Comparison of ENCODE assay signal across 22 cellular contexts in genomic region chr11:28728666-28729065, GRCh38.
DNase-seq lines count a peak whose midpoint lies in the region; ATAC-seq, FAIRE-seq and TF ChIP-seq lines count a peak whose summit lies in the region.
"Had no signal": no experiment of that assay in that cellular context is flagged by ENCODE, and none has a peak within 500 bp of the region (broad histone marks: within the 10 kb centered on the region; RNA-seq: fewer than 3 reads in every experiment).

No MANE protein-coding gene starts in this region.

- no peak overlapping the region for H2AFZ ChIP-seq in HepG2 (ENCODE audit: low read length)

- H3K27ac ChIP-seq in right lobe of liver (no peak overlapping the region), HepG2 (ENCODE audit: extremely low read length, insufficient read depth, low read length) (no peak overlapping the region)
- H3K27ac ChIP-seq in CD8-positive, alpha-beta T cell (ENCODE audit: low read depth, low read length) = no peak overlapping the region
- H3K27ac ChIP-seq: BLaER1 had no signal

- no peak for TF ChIP-seq CTCF in right lobe of liver (IDR thresholded peaks at IDR 0.05)
- TF ChIP-seq CTCF in HepG2 (CRISPR knock-in tag; IDR thresholded peaks at IDR 0.05) = no peak
- TF ChIP-seq CTCF in CD8-positive, alpha-beta T cell (IDR thresholded peaks at IDR 0.05) = no peak

- POLR2A ChIA-PET in HepG2 (lab: Yijun Ruan, JAX) = no interaction called here
- POLR2A ChIA-PET in CD8-positive, alpha-beta T cell (lab: Charles Lee) = no interaction called here

- DNase-seq in right lobe of liver (no peak), HepG2 (ENCODE audit: low spot score) (no peak), left lobe of liver (ENCODE audit: low spot score) (no peak), hypothalamus (lab: John Stamatoyannopoulos, UW) (no peak)
- DNase-seq in CD8-positive, alpha-beta T cell = no peak
- DNase-seq: 8988T; ACHN; BE2C; C1 segment of cervical spinal cord; Caco-2; Calu3; CD4-positive, CD25-positive, alpha-beta regulatory T cell; DMS79 treated with DMSO at 0.1 percent for 48 hours; GF-D8 had no signal

- CTCF ChIA-PET in HepG2 (lab: Yijun Ruan, JAX; ENCODE audit: low intra/inter-chr PET ratio, low total read pairs) = no interaction called here
- CTCF ChIA-PET in CD8-positive, alpha-beta T cell (lab: Charles Lee) = no interaction called here

- H4K20me1 ChIP-seq in HepG2 (ENCODE audit: insufficient read depth, low read length) = no peaks in the 10 kb centered on the region
- H4K20me1 ChIP-seq: BLaER1 had no signal

- H3K36me3 ChIP-seq in right lobe of liver (no peaks in the 10 kb centered on the region), HepG2 (replicated peaks in 1 of 2; ENCODE audit: control insufficient read depth in 1 of 2, insufficient read depth in 2 of 2, low read length in 2 of 2) (no peaks in the 10 kb centered on the region)
- H3K36me3 ChIP-seq in CD8-positive, alpha-beta T cell (ENCODE audit: insufficient read depth, low read length) = no peaks in the 10 kb centered on the region
- H3K36me3 ChIP-seq: BE2C, BLaER1 had no signal

- H3K9ac ChIP-seq in HepG2 (ENCODE audit: insufficient read depth, low read depth, low read length) = no peak overlapping the region
- H3K9ac ChIP-seq: BLaER1 had no signal

- BruUV-seq in HepG2 (replicated peaks; lab: Mats Ljungman, UMichigan) = no TSS peak

- intact Hi-C loops in right lobe of liver (cut with DNase I) = no loop called here
- intact Hi-C loops in HepG2 (cut with micrococcal nuclease; ENCODE audit: unreplicated experiment) = no loop called here
- intact Hi-C loops in CD8-positive, alpha-beta T cell (cut with DNase I, micrococcal nuclease) = no loop called here

- H3K4me3 ChIP-seq in right lobe of liver (no peak overlapping the region), HepG2 (replicated peaks in 1 of 3; ENCODE audit: insufficient read depth in 1 of 3, low read depth in 2 of 3, low read length in 3 of 3) (no peak overlapping the region)
- H3K4me3 ChIP-seq in CD8-positive, alpha-beta T cell (ENCODE audit: low read depth, low read length) = no peak overlapping the region
- H3K4me3 ChIP-seq: BLaER1 had no signal

- no peaks in the 10 kb centered on the region for H3K36me3 Mint-ChIP-seq in CD8-positive, alpha-beta T cell
- H3K36me3 Mint-ChIP-seq: CD14-positive monocyte; CD4-positive, alpha-beta memory T cell; CD4-positive, CD25-positive, alpha-beta regulatory T cell had no signal

- H3K27ac Mint-ChIP-seq in CD8-positive, alpha-beta T cell = no peak overlapping the region
- H3K27ac Mint-ChIP-seq: CD4-positive, alpha-beta memory T cell; CD4-positive, CD25-positive, alpha-beta regulatory T cell had no signal

- in situ Hi-C loops in HepG2 (cut with HindIII; ENCODE audit: extremely low pct_ligation_motif_present, low pct_unique_long_range_greater_than_20kb) = no loop called here

- H3K9me3 ChIP-seq in right lobe of liver (no peaks in the 10 kb centered on the region), HepG2 (ENCODE audit: low read length) (no peaks in the 10 kb centered on the region)
- no peaks in the 10 kb centered on the region for H3K9me3 ChIP-seq in CD8-positive, alpha-beta T cell (ENCODE audit: low read length)
- H3K9me3 ChIP-seq: BE2C, BLaER1, Caco-2 had no signal

- TF ChIP-seq EP300 in HepG2 (IDR thresholded peaks at IDR 0.05; ENCODE audit: low read depth in 2 of 2, low read length in 2 of 2) (no peak), HepG2 (CRISPR knock-in tag; IDR thresholded peaks at IDR 0.05; ENCODE audit: borderline replicate concordance) (no peak)

- no peak for FAIRE-seq in HepG2 (lab: Jason Lieb, UNC)
- FAIRE-seq: A204.1, D721Med, G401.6, GM12891, GM19239 had no signal

- TF ChIP-seq RAD21 in HepG2 (CRISPR knock-in tag; IDR thresholded peaks at IDR 0.05) = no peak

- H3K4me1 ChIP-seq in right lobe of liver (peaks cover 0 to 4% (median 0%) of the 10 kb centered on the region in 4 donors), HepG2 (ENCODE audit: insufficient read depth, low read length) (no peaks in the 10 kb centered on the region)
- H3K4me1 ChIP-seq in CD8-positive, alpha-beta T cell (ENCODE audit: insufficient read depth, low read length) = no peaks in the 10 kb centered on the region
- H3K4me1 ChIP-seq: BE2C, BLaER1, Caco-2 had no signal

- 25% methylated on average over 1 of the region's 1 CpG for WGBS in right lobe of liver (ENCODE audit: insufficient coverage, low coverage, low lambda C conversion rate, missing lambda C conversion rate)
- WGBS in HepG2 (ENCODE audit: low lambda C conversion rate) = 4% methylated on average over 1 of the region's 1 CpG

- H3K4me3 Mint-ChIP-seq in CD8-positive, alpha-beta T cell = no peak overlapping the region
- H3K4me3 Mint-ChIP-seq: CD14-positive monocyte; CD4-positive, CD25-positive, alpha-beta regulatory T cell had no signal

- TF ChIP-seq POLR2A in right lobe of liver (IDR thresholded peaks at IDR 0.05) (no peak), HepG2 (IDR thresholded peaks at IDR 0.05; ENCODE audit: insufficient read depth in 1 of 2, low read depth in 2 of 2, low read length in 2 of 2) (no peak)

- H3K27me3 ChIP-seq in right lobe of liver (no peaks in the 10 kb centered on the region), HepG2 (ENCODE audit: control insufficient read depth in 1 of 2, insufficient read depth in 2 of 2, low read length in 2 of 2) (no peaks in the 10 kb centered on the region)
- H3K27me3 ChIP-seq in CD8-positive, alpha-beta T cell (ENCODE audit: insufficient read depth, low read length) = no peaks in the 10 kb centered on the region
- H3K27me3 ChIP-seq: BE2C, BLaER1 had no signal

- no peak overlapping the region for H3K4me2 ChIP-seq in HepG2 (ENCODE audit: low read depth, low read length)
- H3K4me2 ChIP-seq: BLaER1 had no signal

- peaks cover 10% of the 10 kb centered on the region for H3K9me3 Mint-ChIP-seq in CD8-positive, alpha-beta T cell

- no peaks in the 10 kb centered on the region for H3K79me2 ChIP-seq in HepG2 (ENCODE audit: insufficient read depth, low read length)

- no peaks in the 10 kb centered on the region for H3K27me3 Mint-ChIP-seq in CD8-positive, alpha-beta T cell (ENCODE audit: low read depth)
- H3K27me3 Mint-ChIP-seq: CD4-positive, alpha-beta memory T cell; CD4-positive, CD25-positive, alpha-beta regulatory T cell had no signal

- ATAC-seq in right lobe of liver = peak; percentile 57 to 89 (median 65)
- ATAC-seq in HepG2 = no peak
- peak; percentile 66 for ATAC-seq in left lobe of liver
- no peak for ATAC-seq in CD8-positive, alpha-beta T cell

- no peaks in the 10 kb centered on the region for H3K4me1 Mint-ChIP-seq in CD8-positive, alpha-beta T cell (ENCODE audit: low read depth)
- H3K4me1 Mint-ChIP-seq: CD14-positive monocyte; CD4-positive, alpha-beta memory T cell; CD4-positive, CD25-positive, alpha-beta regulatory T cell had no signal

TF ChIP-seq in HepG2, 621 proteins besides CTCF, POLR2A, EP300 and RAD21 (continues in another document):
- TF ChIP-seq MTF1 (CRISPR knock-in tag; IDR thresholded peaks at IDR 0.05) = no peak
- TF ChIP-seq AHDC1 (CRISPR knock-in tag; IDR thresholded peaks at IDR 0.05; ENCODE audit: borderline replicate concordance) = no peak
- no peak for TF ChIP-seq PTBP1 (IDR thresholded peaks at IDR 0.05; ENCODE audit: low read depth, low read length, poor library complexity, severe bottlenecking)
- TF ChIP-seq HMG20A (CRISPR knock-in tag; IDR thresholded peaks at IDR 0.05; ENCODE audit: borderline replicate concordance) = no peak
- TF ChIP-seq KLF16 (CRISPR knock-in tag; IDR thresholded peaks at IDR 0.05) = no peak
- no peak for TF ChIP-seq ZSCAN9 (CRISPR knock-in tag; IDR thresholded peaks at IDR 0.05; ENCODE audit: borderline replicate concordance)
- no peak for TF ChIP-seq ZBTB38 (CRISPR knock-in tag; IDR thresholded peaks at IDR 0.05)
- no peak for TF ChIP-seq GLI4 (CRISPR knock-in tag; IDR thresholded peaks at IDR 0.05; ENCODE audit: borderline replicate concordance)
- no peak for TF ChIP-seq ZNF777 (CRISPR knock-in tag; IDR thresholded peaks at IDR 0.05)
- no peak for TF ChIP-seq FLYWCH1 (CRISPR knock-in tag; IDR thresholded peaks at IDR 0.05)

Comparison
In these comparisons a context has a peak if more than half of its experiments do, and no peak if none do; other contexts are left out.
1. ATAC-seq: peak in right lobe of liver (4 of 4) and left lobe of liver (single experiment); none in HepG2 (single experiment) and CD8-positive, alpha-beta T cell (single experiment).